Comparison of ENCODE assay signal across 9 cellular contexts in the genomic region with DNA sequence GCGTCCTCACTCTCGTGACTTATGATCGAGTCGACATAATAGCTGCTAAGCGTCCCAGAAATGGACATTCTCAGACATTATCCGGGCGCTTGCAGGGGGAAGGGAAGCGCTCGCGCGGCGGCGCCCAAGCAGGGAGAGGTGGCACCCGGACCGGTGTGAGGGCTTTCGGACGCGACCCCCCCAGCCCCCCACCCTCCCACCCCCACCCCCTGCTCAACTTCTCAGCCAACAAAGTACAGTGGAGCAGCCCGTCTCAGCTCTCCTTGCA.
DNase-seq lines count a peak whose midpoint lies in the region; ATAC-seq and TF ChIP-seq lines count a peak whose summit lies in the region.
"Had no signal": no experiment of that assay in that cellular context is flagged by ENCODE, and none has a peak within 500 bp of the region (broad histone marks: within the 10 kb centered on the region; RNA-seq: fewer than 3 reads in every experiment).

A gene (minus strand): TSS at position 157 of the 268 bp plus-strand sequence. CDS start 89 bp downstream, at position 68.

- peaks cover 98% of the 10 kb centered on the region for H3K27me3 Mint-ChIP-seq in stimulated activated memory B cell treated with anti-CD40 and anti-IgM and Interleukin-4, amounts not matched to agents 10 μg/mL and 1 μg/mL and 100 μg/mL, for 72 hours

- no peak within 1 kb of the TSS for H3K9ac ChIP-seq in iPS-15b (ENCODE audit: low read depth, low read length)

- H3K27ac ChIP-seq in VCaP: peak within 1 kb of the TSS; percentile 49

- H3K27ac Mint-ChIP-seq in stimulated activated memory B cell treated with anti-CD40 and anti-IgM and Interleukin-4, amounts not matched to agents 10 μg/mL and 1 μg/mL and 100 μg/mL, for 72 hours: no peak within 1 kb of the TSS

- H3K36me3 Mint-ChIP-seq in stimulated activated memory B cell treated with anti-CD40 and anti-IgM and Interleukin-4, amounts not matched to agents 10 μg/mL and 1 μg/mL and 100 μg/mL, for 72 hours: no peaks in the 10 kb centered on the region

- no peaks in the 10 kb centered on the region for H3K9me3 Mint-ChIP-seq in stimulated activated memory B cell treated with anti-CD40 and anti-IgM and Interleukin-4, amounts not matched to agents 10 μg/mL and 1 μg/mL and 100 μg/mL, for 72 hours

- H3K9me3 ChIP-seq in HAP-1 (no peaks in the 10 kb centered on the region), iPS-15b (ENCODE audit: control insufficient read depth, insufficient read depth, low read length) (no peaks in the 10 kb centered on the region)

- H3K4me1 Mint-ChIP-seq in stimulated activated memory B cell treated with anti-CD40 and anti-IgM and Interleukin-4, amounts not matched to agents 10 μg/mL and 1 μg/mL and 100 μg/mL, for 72 hours: peaks cover 15% of the 10 kb centered on the region

- DNase-seq in HAP-1 (ENCODE audit: low spot score in 2 of 2) (no peak), DMS 273 treated with DMSO at 0.1 percent for 48 hours (lab: John Stamatoyannopoulos, UW) (no peak), ecto neural progenitor cell (ENCODE audit: low spot score) (no peak)
- DNase-seq: amniotic stem cell, NCI-H446 had no signal

- in situ Hi-C loops in HAP-1 (cut with MboI; ENCODE audit: low sequenced_read_pairs): no loop called here

- H3K36me3 ChIP-seq in HAP-1 (replicated peaks): no peaks in the 10 kb centered on the region
- H3K36me3 ChIP-seq in iPS-15b (ENCODE audit: control insufficient read depth, insufficient read depth, low read length): no peaks in the 10 kb centered on the region

- H3K27me3 ChIP-seq in HAP-1 (ENCODE audit: low read depth) (peaks cover 84% of the 10 kb centered on the region), iPS-15b (ENCODE audit: control insufficient read depth, insufficient read depth, low read length) (peaks cover 100% of the 10 kb centered on the region)

- TF ChIP-seq CTCF in VCaP (conservative IDR thresholded peaks at IDR 0.05): no peak

- peak within 1 kb of the TSS; percentile 85 for H3K4me3 Mint-ChIP-seq in stimulated activated memory B cell treated with anti-CD40 and anti-IgM and Interleukin-4, amounts not matched to agents 10 μg/mL and 1 μg/mL and 100 μg/mL, for 72 hours

- H3K4me3 ChIP-seq in HAP-1 (peak within 1 kb of the TSS; percentile 39), iPS-15b (ENCODE audit: low read depth, low read length) (peak within 1 kb of the TSS; percentile 35)

- H3K4me1 ChIP-seq in HAP-1 (no peaks in the 10 kb centered on the region), iPS-15b (ENCODE audit: control insufficient read depth, insufficient read depth, low read length) (peaks cover 2% of the 10 kb centered on the region)

- no peak for ATAC-seq in stimulated activated memory B cell treated with anti-CD40 and anti-IgM and Interleukin-4, amounts not matched to agents 10 μg/mL and 1 μg/mL and 100 μg/mL, for 72 hours
- no peak for ATAC-seq in HG02571 (IDR thresholded peaks at IDR 0.05; ENCODE audit: unreplicated experiment)
